Comparison of ENCODE assay signal across 8 cellular contexts in the genomic region with DNA sequence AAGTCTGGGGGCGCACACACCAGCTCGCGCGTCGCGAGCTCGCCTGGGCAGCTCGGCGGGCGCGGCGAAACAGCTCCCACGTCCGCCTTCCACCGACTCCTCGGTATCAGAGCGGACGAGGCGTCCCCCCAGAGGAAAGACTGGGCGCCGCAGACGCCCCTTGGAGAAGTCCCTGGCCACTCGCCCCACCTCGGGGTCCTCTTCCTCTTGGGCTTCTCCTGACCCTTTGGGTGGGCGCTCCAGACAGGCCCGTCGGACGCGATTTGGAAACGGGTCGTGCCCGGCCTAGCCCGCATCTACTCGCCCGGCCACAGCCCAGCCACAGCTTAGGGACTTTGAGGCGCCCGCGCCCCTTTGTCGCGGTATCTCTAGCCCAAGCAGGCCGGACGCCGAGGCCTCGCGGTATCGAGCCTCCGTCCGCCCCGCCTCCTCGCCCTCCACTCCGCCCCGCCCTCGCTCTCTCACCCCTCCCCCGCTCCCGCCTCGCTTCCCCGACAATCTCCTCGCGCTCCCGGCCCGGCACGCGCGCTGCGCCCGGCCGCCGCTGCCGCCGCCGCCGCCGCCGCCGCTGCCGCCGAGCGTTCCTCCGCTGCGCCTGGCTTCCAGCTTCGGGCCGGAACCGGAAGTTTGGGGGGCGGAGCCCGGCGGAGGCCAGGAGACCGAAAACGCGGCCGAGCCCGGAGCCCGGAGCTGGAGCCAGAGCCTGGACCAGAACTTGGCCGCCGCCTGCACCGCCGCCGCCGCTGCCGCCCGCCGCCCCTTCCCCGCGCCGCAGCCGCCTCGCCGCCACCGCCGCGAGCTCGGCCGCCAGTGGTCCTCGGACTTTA. TPM values are rescaled to one million over a fixed set of nuclear protein-coding genes. Genes with fewer than 3 reads are reported as not detected.
DNase-seq lines count a peak whose midpoint lies in the region; ATAC-seq and TF ChIP-seq lines count a peak whose summit lies in the region.

No MANE protein-coding gene starts in this region.

- peaks cover 29% of the 10 kb centered on the region for H3K4me1 Mint-ChIP-seq in T-helper 17 cell
- peaks cover 29% of the 10 kb centered on the region for H3K4me1 Mint-ChIP-seq in progenitor cell of endocrine pancreas (ENCODE audit: low read depth)

- H3K27me3 ChIP-seq in upper lobe of left lung = no peaks in the 10 kb centered on the region

- H3K27me3 Mint-ChIP-seq in T-helper 17 cell (no peaks in the 10 kb centered on the region), progenitor cell of endocrine pancreas (peaks cover 6% of the 10 kb centered on the region)

- TF ChIP-seq CTCF in GM13977 (IDR thresholded peaks at IDR 0.05; ENCODE audit: extremely low read depth, insufficient read depth, missing control alignments) (peak; percentile 37), progenitor cell of endocrine pancreas (IDR thresholded peaks at IDR 0.05; ENCODE audit: unreplicated experiment) (peak; percentile 47), upper lobe of left lung (IDR thresholded peaks at IDR 0.05) (peak in 4 of 6 experiments; percentile 30 to 60 (median 42))

- peak overlapping the region; percentile 93 to 97 (median 96) for H3K27ac ChIP-seq in upper lobe of left lung

- no peaks in the 10 kb centered on the region for H3K36me3 ChIP-seq in upper lobe of left lung

- no peak for TF ChIP-seq EP300 in upper lobe of left lung (IDR thresholded peaks at IDR 0.05)

- in situ Hi-C loops in GM13977 (cut with MboI; ENCODE audit: low pct_unique_long_range_greater_than_20kb, low sequenced_read_pairs, unreplicated experiment) = no loop called here

- no peaks in the 10 kb centered on the region for H3K9me3 ChIP-seq in T-helper 17 cell (ENCODE audit: control insufficient read depth, low read length, poor library complexity, severe bottlenecking)
- H3K9me3 ChIP-seq in upper lobe of left lung = no peaks in the 10 kb centered on the region

- peak; percentile 88 for ATAC-seq in HG02798 (IDR thresholded peaks at IDR 0.05; ENCODE audit: poor library complexity, unreplicated experiment)
- ATAC-seq in T-helper 17 cell = peak; percentile 86
- peak; percentile 96 for ATAC-seq in left ventricle myocardium superior
- ATAC-seq in upper lobe of left lung (ENCODE audit: low FRiP score in 2 of 2) = peak; percentile 96

- peak; percentile 96 for DNase-seq in GM13977 (ENCODE audit: low spot score)
- peak; percentile 32 for DNase-seq in NCI-H1417 treated with DMSO at 0.1 percent for 48 hours (lab: John Stamatoyannopoulos, UW)
- peak; percentile 80 to 85 (median 80) for DNase-seq in T-helper 17 cell
- DNase-seq in amygdala (lab: John Stamatoyannopoulos, UW) = peak; percentile 47 to 96 (median 86)
- DNase-seq in left ventricle myocardium superior = peak; percentile 96
- peak; percentile 89 for DNase-seq in progenitor cell of endocrine pancreas (ENCODE audit: low spot score, unreplicated experiment)
- DNase-seq in upper lobe of left lung = peak; percentile 92 to 98

- H3K27ac Mint-ChIP-seq in T-helper 17 cell (peak overlapping the region; percentile 96), progenitor cell of endocrine pancreas (peak overlapping the region; percentile 99)

- 1% methylated on average over 44 of the region's 113 CpGs; no CpG with 5 or more reads in 1 of the 2 donors for WGBS in upper lobe of left lung, 2 donors

- TF ChIP-seq POLR2A in upper lobe of left lung (IDR thresholded peaks at IDR 0.05) = peak in 3 of 4 donors; percentile 40 to 69 (median 54)

- no peaks in the 10 kb centered on the region for H3K9me3 Mint-ChIP-seq in progenitor cell of endocrine pancreas (ENCODE audit: low read depth)

- intact Hi-C loops in left ventricle myocardium superior (cut with micrococcal nuclease) = loop anchor here (10.0 kb wide), 1 partner anchor 171 kb away; no protein-coding TSS in a partner anchor

- H3K4me3 ChIP-seq in upper lobe of left lung = peak overlapping the region; percentile 61 to 86 (median 76)

- H3K36me3 Mint-ChIP-seq in T-helper 17 cell (ENCODE audit: low read depth) = peaks cover 5% of the 10 kb centered on the region
- H3K36me3 Mint-ChIP-seq in progenitor cell of endocrine pancreas (ENCODE audit: insufficient read depth) = no peaks in the 10 kb centered on the region

- H3K4me3 Mint-ChIP-seq in T-helper 17 cell (peak overlapping the region; percentile 97), progenitor cell of endocrine pancreas (ENCODE audit: low read depth) (peak overlapping the region; percentile 99)

- peaks cover 19 to 22% (median 22%) of the 10 kb centered on the region in 4 donors for H3K4me1 ChIP-seq in upper lobe of left lung

RNA-seq across cellular contexts. Expression of a gene that starts 0.8 kb away (rescaled TPM):
- total RNA-seq in T-helper 17 cell (10 to 100 TPM; 13.6 to 14.3 TPM), left ventricle myocardium superior (9.4 TPM), progenitor cell of endocrine pancreas (40.5 and 44.1 TPM in 2 replicates), upper lobe of left lung (10 to 100 TPM in 5 of 6 donors, 1 to 10 TPM in 1; 5.5 to 34.5 (median 11.0) TPM)

Comparison
In these comparisons a context has a peak if more than half of its experiments do, and no peak if none do; other contexts are left out.
1. Peak in every context shown above with its lines: DNase-seq, ATAC-seq, H3K4me3 ChIP-seq and H3K27ac ChIP-seq.
2. DNase-seq: peak in every context shown above with its lines; median percentile 96 in GM13977; 96 in left ventricle myocardium superior; 95 in upper lobe of left lung; 89 in progenitor cell of endocrine pancreas; 86 in amygdala; 80 in T-helper 17 cell; 32 in NCI-H1417 treated with DMSO at 0.1 percent for 48 hours.